Comparison of ENCODE assay signal across 8 cellular contexts in the genomic region with DNA sequence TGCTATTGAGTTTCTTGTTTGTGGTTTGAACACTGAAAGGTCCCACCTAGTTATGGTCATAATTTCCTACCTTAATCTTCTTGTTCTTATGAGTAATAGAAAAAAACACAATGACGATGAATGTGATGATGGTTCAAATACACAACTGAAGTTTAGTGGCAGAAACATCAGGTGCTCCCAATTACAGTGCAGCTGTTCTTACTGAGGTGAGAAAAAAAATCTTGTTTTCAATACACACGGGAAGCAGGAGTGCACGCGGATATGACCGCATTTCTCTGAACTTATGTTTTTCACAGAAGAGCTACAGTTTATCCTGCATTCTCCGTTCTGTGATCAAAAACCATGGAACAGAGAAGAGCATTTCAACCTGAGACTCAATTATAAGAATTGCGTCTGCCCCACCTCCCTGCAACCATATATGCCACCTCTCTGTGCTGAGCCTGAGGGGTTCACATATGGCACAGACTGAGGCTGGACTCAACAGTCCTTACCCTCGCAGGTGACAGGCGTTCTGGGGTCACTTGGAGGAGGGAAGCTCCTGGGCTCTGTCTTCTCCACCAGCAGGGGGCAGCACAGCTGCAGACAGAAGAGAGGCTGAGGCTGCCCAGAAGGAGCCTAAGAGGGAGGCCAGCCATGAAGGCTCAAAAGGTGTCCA.
DNase-seq lines count a peak whose midpoint lies in the region; ATAC-seq and TF ChIP-seq lines count a peak whose summit lies in the region.

No MANE protein-coding gene starts in this region.

- TF ChIP-seq EP300 in suprapubic skin (IDR thresholded peaks at IDR 0.05), result no peak

- TF ChIP-seq CTCF in esophagus squamous epithelium (IDR thresholded peaks at IDR 0.05) (peak; percentile 58 to 61 (median 60)), neutrophil (IDR thresholded peaks at IDR 0.05) (peak; percentile 28), suprapubic skin (IDR thresholded peaks at IDR 0.05) (peak; percentile 21 to 61)

- intact Hi-C loops in Right ventricle myocardium superior (cut with DNase I) (no loop called here), cardiac septum (cut with DNase I) (no loop called here), esophagus squamous epithelium (cut with DNase I) (no loop called here)

- H3K4me1 ChIP-seq in esophagus squamous epithelium (no peaks in the 10 kb centered on the region), neutrophil (ENCODE audit: control insufficient read depth in 1 of 2, insufficient read depth in 1 of 2, low read depth in 1 of 2, low read length in 1 of 2) (no peaks in the 10 kb centered on the region), suprapubic skin (no peaks in the 10 kb centered on the region)

- peaks cover 3% of the 10 kb centered on the region for H3K27me3 Mint-ChIP-seq in activated CD8-positive, alpha-beta memory T cell treated with anti-CD3 and anti-CD28 coated beads, Interleukin-2, amount 10 ng/mL, durations not matched to agents 7 days and 5 days

- no peak for ATAC-seq in Right ventricle myocardium superior (ENCODE audit: poor library complexity)
- peak; percentile 86 for ATAC-seq in activated CD8-positive, alpha-beta memory T cell treated with anti-CD3 and anti-CD28 coated beads, Interleukin-2, amount 10 ng/mL, durations not matched to agents 7 days and 5 days
- no peak for ATAC-seq in HG03175 (IDR thresholded peaks at IDR 0.05; ENCODE audit: unreplicated experiment)

- H3K36me3 Mint-ChIP-seq in activated CD8-positive, alpha-beta memory T cell treated with anti-CD3 and anti-CD28 coated beads, Interleukin-2, amount 10 ng/mL, durations not matched to agents 7 days and 5 days, result no peaks in the 10 kb centered on the region

- H3K27me3 ChIP-seq in esophagus squamous epithelium, result peaks cover 0 to 60% (median 0%) of the 10 kb centered on the region in 4 donors
- no peaks in the 10 kb centered on the region for H3K27me3 ChIP-seq in neutrophil
- H3K27me3 ChIP-seq in suprapubic skin, result peaks cover 33% of the 10 kb centered on the region

- H3K9me3 Mint-ChIP-seq in activated CD8-positive, alpha-beta memory T cell treated with anti-CD3 and anti-CD28 coated beads, Interleukin-2, amount 10 ng/mL, durations not matched to agents 7 days and 5 days (ENCODE audit: low read depth), result no peaks in the 10 kb centered on the region

- H3K4me3 ChIP-seq in esophagus squamous epithelium (no peak overlapping the region), neutrophil (ENCODE audit: low read depth in 1 of 2, low read length in 1 of 2) (no peak overlapping the region), suprapubic skin (no peak overlapping the region)

- DNase-seq in Right ventricle myocardium superior (peak; percentile 62), cardiac septum (ENCODE audit: low spot score) (no peak), NCI-H82 (lab: John Stamatoyannopoulos, UW) (peak; percentile 70), esophagus squamous epithelium (lab: John Stamatoyannopoulos, UW) (no peak), suprapubic skin (ENCODE audit: low spot score in 2 of 2) (no peak)
- DNase-seq in activated CD8-positive, alpha-beta memory T cell treated with anti-CD3 and anti-CD28 coated beads, Interleukin-2, amount 10 ng/mL, durations not matched to agents 7 days and 5 days, result peak; percentile 78

- no peaks in the 10 kb centered on the region for H3K36me3 ChIP-seq in esophagus squamous epithelium
- no peaks in the 10 kb centered on the region for H3K36me3 ChIP-seq in neutrophil
- no peaks in the 10 kb centered on the region for H3K36me3 ChIP-seq in suprapubic skin

- H3K9me3 ChIP-seq in esophagus squamous epithelium, result no peaks in the 10 kb centered on the region
- H3K9me3 ChIP-seq in neutrophil, result no peaks in the 10 kb centered on the region
- H3K9me3 ChIP-seq in suprapubic skin, result no peaks in the 10 kb centered on the region

- peaks cover 28% of the 10 kb centered on the region for H3K4me1 Mint-ChIP-seq in activated CD8-positive, alpha-beta memory T cell treated with anti-CD3 and anti-CD28 coated beads, Interleukin-2, amount 10 ng/mL, durations not matched to agents 7 days and 5 days

- WGBS in esophagus squamous epithelium, 2 donors, result 53 to 58% methylated on average over 8 to 9 of the region's 9 CpGs
- 52% methylated on average over 8 of the region's 9 CpGs for WGBS in suprapubic skin

- no peak overlapping the region for H3K4me3 Mint-ChIP-seq in activated CD8-positive, alpha-beta memory T cell treated with anti-CD3 and anti-CD28 coated beads, Interleukin-2, amount 10 ng/mL, durations not matched to agents 7 days and 5 days

- H3K27ac ChIP-seq in esophagus squamous epithelium (no peak overlapping the region), neutrophil (no peak overlapping the region), suprapubic skin (no peak overlapping the region)

- H3K27ac Mint-ChIP-seq in activated CD8-positive, alpha-beta memory T cell treated with anti-CD3 and anti-CD28 coated beads, Interleukin-2, amount 10 ng/mL, durations not matched to agents 7 days and 5 days, result peak overlapping the region; percentile 17

- CTCF ChIA-PET in activated CD8-positive, alpha-beta memory T cell treated with anti-CD3 and anti-CD28 coated beads, Interleukin-2, amount 10 ng/mL, durations not matched to agents 7 days and 5 days (lab: Charles Lee), result interaction anchor here (0.6 to 6.5 kb wide), 38 partner anchors 7 to 347 kb away, joined by 3 to 80 read pairs (median 4); no protein-coding TSS in a partner anchor

- TF ChIP-seq POLR2A in esophagus squamous epithelium (IDR thresholded peaks at IDR 0.05), result no peak
- TF ChIP-seq POLR2A in suprapubic skin (IDR thresholded peaks at IDR 0.05), result no peak

Comparison
In these comparisons a context has a peak if more than half of its experiments do, and no peak if none do; other contexts are left out.
1. DNase-seq: peak in Right ventricle myocardium superior (single experiment), NCI-H82 (single experiment) and activated CD8-positive, alpha-beta memory T cell treated with anti-CD3 and anti-CD28 coated beads, Interleukin-2, amount 10 ng/mL, durations not matched to agents 7 days and 5 days (single experiment); none in cardiac septum (single experiment), esophagus squamous epithelium (single experiment) and suprapubic skin (0 of 2).
2. Peak in every context shown above with its lines, with median percentiles within 50 percentile points of each other: CTCF ChIP-seq.